Comparison of ENCODE assay signal across 10 cellular contexts in the genomic region with DNA sequence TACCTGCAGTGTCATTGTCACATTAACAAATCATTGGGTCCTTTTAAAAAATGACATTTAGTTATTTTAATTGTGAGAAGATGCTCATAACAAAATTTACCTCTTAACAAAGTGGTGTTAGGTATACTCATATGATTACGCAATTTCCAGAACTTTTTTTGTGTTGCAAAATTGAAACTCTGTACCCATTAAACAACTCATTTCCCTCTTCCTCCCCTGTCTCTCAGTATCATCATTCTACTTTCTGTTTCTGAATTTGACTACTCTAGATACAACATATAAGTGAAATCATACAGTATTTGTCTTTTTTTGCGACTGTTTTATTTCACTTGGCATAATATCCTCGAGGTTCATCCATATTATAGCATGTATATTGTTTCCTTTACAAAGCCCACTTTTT. TPM values are rescaled to one million over a fixed set of nuclear protein-coding genes. Genes with fewer than 3 reads are reported as not detected.
DNase-seq lines count a peak whose midpoint lies in the region; ATAC-seq lines count a peak whose summit lies in the region.
"Had no signal": no experiment of that assay in that cellular context is flagged by ENCODE, and none has a peak within 500 bp of the region (broad histone marks: within the 10 kb centered on the region; RNA-seq: fewer than 3 reads in every experiment).

No MANE protein-coding gene starts in this region.

- peaks cover 30% of the 10 kb centered on the region for H3K4me1 Mint-ChIP-seq in activated naive CD4-positive, alpha-beta T cell treated with anti-CD3 and anti-CD28 coated beads, Interleukin-2, amount 50 U/mL, for 24 hours
- peaks cover 27% of the 10 kb centered on the region for H3K4me1 Mint-ChIP-seq in activated naive CD4-positive, alpha-beta T cell treated with anti-CD3 and anti-CD28 coated beads for 36 hours (ENCODE audit: low read depth)
- peaks cover 19% of the 10 kb centered on the region for H3K4me1 Mint-ChIP-seq in stimulated activated naive CD8-positive, alpha-beta T cell treated with anti-CD3 and anti-CD28 coated beads, Interleukin-15, amount 100 ng/mL, for 72 hours

- intact Hi-C loops in activated naive CD4-positive, alpha-beta T cell treated with anti-CD3 and anti-CD28 coated beads for 36 hours (cut with micrococcal nuclease): loop anchor here (1.0 to 5.0 kb wide), 8 partner anchors 21 to 788 kb away; partner anchors contain the start of genes CHST2, SLC9A9 and TRPC1

- H3K27me3 Mint-ChIP-seq in activated naive CD4-positive, alpha-beta T cell treated with anti-CD3 and anti-CD28 coated beads, Interleukin-2, amount 50 U/mL, for 24 hours: no peaks in the 10 kb centered on the region
- H3K27me3 Mint-ChIP-seq in activated naive CD4-positive, alpha-beta T cell treated with anti-CD3 and anti-CD28 coated beads for 36 hours (ENCODE audit: low read depth): no peaks in the 10 kb centered on the region
- no peaks in the 10 kb centered on the region for H3K27me3 Mint-ChIP-seq in stimulated activated naive CD8-positive, alpha-beta T cell treated with anti-CD3 and anti-CD28 coated beads, Interleukin-15, amount 100 ng/mL, for 72 hours

- no peaks in the 10 kb centered on the region for H3K9me3 Mint-ChIP-seq in activated naive CD4-positive, alpha-beta T cell treated with anti-CD3 and anti-CD28 coated beads, Interleukin-2, amount 50 U/mL, for 24 hours
- H3K9me3 Mint-ChIP-seq in activated naive CD4-positive, alpha-beta T cell treated with anti-CD3 and anti-CD28 coated beads for 36 hours: no peaks in the 10 kb centered on the region
- no peaks in the 10 kb centered on the region for H3K9me3 Mint-ChIP-seq in stimulated activated naive CD8-positive, alpha-beta T cell treated with anti-CD3 and anti-CD28 coated beads, Interleukin-15, amount 100 ng/mL, for 72 hours

- ATAC-seq in HG02870 (IDR thresholded peaks at IDR 0.05; ENCODE audit: unreplicated experiment): peak; percentile 98
- ATAC-seq in stimulated activated naive CD8-positive, alpha-beta T cell treated with anti-CD3 and anti-CD28 coated beads, Interleukin-15, amount 100 ng/mL, for 72 hours: peak; percentile 96

- CTCF ChIA-PET in activated naive CD4-positive, alpha-beta T cell treated with anti-CD3 and anti-CD28 coated beads for 36 hours (lab: Charles Lee): interaction anchor here (0.9 kb wide), 1 partner anchor 21 kb away, joined by 3 read pairs; no protein-coding TSS in a partner anchor

- H3K4me3 Mint-ChIP-seq in activated naive CD4-positive, alpha-beta T cell treated with anti-CD3 and anti-CD28 coated beads, Interleukin-2, amount 50 U/mL, for 24 hours: no peak overlapping the region
- no peak overlapping the region for H3K4me3 Mint-ChIP-seq in activated naive CD4-positive, alpha-beta T cell treated with anti-CD3 and anti-CD28 coated beads for 36 hours
- peak overlapping the region in 1 of 2 donors; percentile 40 for H3K4me3 Mint-ChIP-seq in stimulated activated naive CD8-positive, alpha-beta T cell treated with anti-CD3 and anti-CD28 coated beads, Interleukin-15, amount 100 ng/mL, for 72 hours

- DNase-seq in activated naive CD4-positive, alpha-beta T cell treated with anti-CD3 and anti-CD28 coated beads for 36 hours: no peak
- DNase-seq in NOMO-1 (lab: John Stamatoyannopoulos, UW; ENCODE audit: unreplicated experiment in 2 of 2) (peak; percentile 39 to 93), NCI-H2081 treated with DMSO at 0.1 percent for 48 hours (lab: John Stamatoyannopoulos, UW) (no peak)
- DNase-seq in stimulated activated naive CD8-positive, alpha-beta T cell treated with anti-CD3 and anti-CD28 coated beads, Interleukin-15, amount 100 ng/mL, for 72 hours: no peak
- DNase-seq in stimulated activated CD4-positive, alpha-beta T cell treated with anti-CD3 and anti-CD28 coated beads, Interleukin-15, amount 100 ng/mL, for 24 hours: no peak
- no peak for DNase-seq in stimulated activated CD4-positive, alpha-beta T cell treated with anti-CD3 and anti-CD28 coated beads, Interleukin-4, amount 100 ng/mL, for 1 hour
- DNase-seq: activated naive CD4-positive, alpha-beta T cell; RPMI8226 had no signal

- peaks cover 19% of the 10 kb centered on the region for H3K36me3 Mint-ChIP-seq in activated naive CD4-positive, alpha-beta T cell treated with anti-CD3 and anti-CD28 coated beads, Interleukin-2, amount 50 U/mL, for 24 hours
- peaks cover 33% of the 10 kb centered on the region for H3K36me3 Mint-ChIP-seq in activated naive CD4-positive, alpha-beta T cell treated with anti-CD3 and anti-CD28 coated beads for 36 hours (ENCODE audit: low read depth)

- peak overlapping the region; percentile 73 for H3K27ac Mint-ChIP-seq in activated naive CD4-positive, alpha-beta T cell treated with anti-CD3 and anti-CD28 coated beads, Interleukin-2, amount 50 U/mL, for 24 hours
- no peak overlapping the region for H3K27ac Mint-ChIP-seq in activated naive CD4-positive, alpha-beta T cell treated with anti-CD3 and anti-CD28 coated beads for 36 hours
- peak overlapping the region in 1 of 2 donors; percentile 34 for H3K27ac Mint-ChIP-seq in stimulated activated naive CD8-positive, alpha-beta T cell treated with anti-CD3 and anti-CD28 coated beads, Interleukin-15, amount 100 ng/mL, for 72 hours

RNA-seq across cellular contexts. Expression of gene CHST2, which starts 58.7 kb away (rescaled TPM):
- total RNA-seq in activated naive CD4-positive, alpha-beta T cell treated with anti-CD3 and anti-CD28 coated beads for 36 hours: 1 to 10 TPM; 4.2 to 4.4 TPM

RNA-seq across cellular contexts. Expression of gene U2SURP, which starts 59.5 kb away (rescaled TPM):
- 100 to 1,000 TPM; 173 to 180 TPM for total RNA-seq in activated naive CD4-positive, alpha-beta T cell treated with anti-CD3 and anti-CD28 coated beads for 36 hours

Comparison
In these comparisons a context has a peak if more than half of its experiments do, and no peak if none do; other contexts are left out.
1. DNase-seq: peak in NOMO-1 (2 of 2); none in activated naive CD4-positive, alpha-beta T cell treated with anti-CD3 and anti-CD28 coated beads for 36 hours (single experiment), stimulated activated naive CD8-positive, alpha-beta T cell treated with anti-CD3 and anti-CD28 coated beads, Interleukin-15, amount 100 ng/mL, for 72 hours (0 of 2), stimulated activated CD4-positive, alpha-beta T cell treated with anti-CD3 and anti-CD28 coated beads, Interleukin-15, amount 100 ng/mL, for 24 hours (single experiment), stimulated activated CD4-positive, alpha-beta T cell treated with anti-CD3 and anti-CD28 coated beads, Interleukin-4, amount 100 ng/mL, for 1 hour (single experiment) and NCI-H2081 treated with DMSO at 0.1 percent for 48 hours (single experiment).